In genomic region chr12:82415402-82415801, GRCh38 we compare ENCODE assay signal across 22 cellular contexts. TPM values are rescaled to one million over a fixed set of nuclear protein-coding genes. Genes with fewer than 3 reads are reported as not detected.
A peak's percentile ranks its signal among the peaks of the same experiment; 100 is the strongest.
DNase-seq lines count a peak whose midpoint lies in the region; ATAC-seq, FAIRE-seq and TF ChIP-seq lines count a peak whose summit lies in the region.
"Had no signal": no experiment of that assay in that cellular context is flagged by ENCODE, and none has a peak within 500 bp of the region (broad histone marks: within the 10 kb centered on the region; RNA-seq: fewer than 3 reads in every experiment).

No MANE protein-coding gene starts in this region.

- no peaks in the 10 kb centered on the region for H3K9me2 ChIP-seq in GM23248 (ENCODE audit: insufficient read depth)

- no peak for FAIRE-seq in astrocyte (lab: Jason Lieb, UNC)
- no peak for FAIRE-seq in urothelium cell line (lab: Jason Lieb, UNC)

- peak overlapping the region; percentile 19; the same call in 1 of the 2 replicates for H3K27ac ChIP-seq in GM23248
- H3K27ac ChIP-seq in astrocyte (ENCODE audit: low read depth, low read length): peak overlapping the region; percentile 53
- H3K27ac ChIP-seq: cardiac muscle cell, gastroesophageal sphincter had no signal

- H3K9ac ChIP-seq in GM23248: no peak overlapping the region
- H3K9ac ChIP-seq in astrocyte (ENCODE audit: low read length): no peak overlapping the region

- no peak overlapping the region for H3K4me2 ChIP-seq in GM23248 (ENCODE audit: unreplicated experiment)
- H3K4me2 ChIP-seq in astrocyte (ENCODE audit: low read length): peak overlapping the region; percentile 34

- H3K79me2 ChIP-seq in GM23248 (ENCODE audit: insufficient read depth) (no peaks in the 10 kb centered on the region), astrocyte (ENCODE audit: insufficient read depth, low read length) (no peaks in the 10 kb centered on the region)

- no peak overlapping the region for H3K4me3 Mint-ChIP-seq in astrocyte (ENCODE audit: unreplicated experiment)
- H3K4me3 Mint-ChIP-seq: activated T-helper 17 cell treated with anti-CD3 and anti-CD28 coated beads, Interleukin-2, amount 50 U/mL, for 72 hours; B cell; T-cell had no signal

- H3K36me3 Mint-ChIP-seq in astrocyte (ENCODE audit: low read depth, unreplicated experiment): no peaks in the 10 kb centered on the region

- no peaks in the 10 kb centered on the region for H3K9me3 Mint-ChIP-seq in astrocyte (ENCODE audit: unreplicated experiment)

- in situ Hi-C loops in GM23248 (cut with MboI) (no loop called here), GM13976 (cut with MboI; ENCODE audit: low sequenced_read_pairs, unreplicated experiment) (no loop called here)

- H3K27me3 ChIP-seq in GM23248 (replicated peaks; ENCODE audit: insufficient read depth) (no peaks in the 10 kb centered on the region), astrocyte (ENCODE audit: insufficient read depth, low read length) (no peaks in the 10 kb centered on the region)
- H3K27me3 ChIP-seq: cardiac muscle cell, gastroesophageal sphincter, MG63 had no signal

- H3K36me3 ChIP-seq in GM23248 (ENCODE audit: low read depth) (no peaks in the 10 kb centered on the region), astrocyte (ENCODE audit: insufficient read depth, low read length) (no peaks in the 10 kb centered on the region)
- H3K36me3 ChIP-seq: cardiac muscle cell, gastroesophageal sphincter, MG63 had no signal

- H2AFZ ChIP-seq in GM23248 (no peak overlapping the region), astrocyte (ENCODE audit: low read depth, low read length) (no peak overlapping the region)

- H3K9me3 ChIP-seq in GM23248 (ENCODE audit: low read depth): no peaks in the 10 kb centered on the region
- no peaks in the 10 kb centered on the region for H3K9me3 ChIP-seq in astrocyte (ENCODE audit: insufficient read depth, low read depth, low read length)
- H3K9me3 ChIP-seq: gastroesophageal sphincter, MG63 had no signal

- H3K27me3 Mint-ChIP-seq in astrocyte (ENCODE audit: low read depth, unreplicated experiment): no peaks in the 10 kb centered on the region
- H3K27me3 Mint-ChIP-seq: activated T-helper 17 cell treated with anti-CD3 and anti-CD28 coated beads, Interleukin-2, amount 50 U/mL, for 72 hours; B cell; T-cell had no signal

- peaks cover 7% of the 10 kb centered on the region; the same call in 1 of the 2 replicates for H3K4me1 ChIP-seq in GM23248 (ENCODE audit: insufficient read depth)
- peaks cover 2% of the 10 kb centered on the region for H3K4me1 ChIP-seq in astrocyte (ENCODE audit: insufficient read depth, low read length)
- H3K4me1 ChIP-seq: gastroesophageal sphincter had no signal

- peaks cover 11% of the 10 kb centered on the region for H3K4me1 Mint-ChIP-seq in astrocyte (ENCODE audit: low read depth, unreplicated experiment)
- H3K4me1 Mint-ChIP-seq: activated T-helper 17 cell treated with anti-CD3 and anti-CD28 coated beads, Interleukin-2, amount 50 U/mL, for 72 hours; B cell; T-cell had no signal

- peak overlapping the region; percentile 87 for H3K27ac Mint-ChIP-seq in astrocyte (ENCODE audit: unreplicated experiment)
- H3K27ac Mint-ChIP-seq: activated T-helper 17 cell treated with anti-CD3 and anti-CD28 coated beads, Interleukin-2, amount 50 U/mL, for 72 hours; B cell; T-cell had no signal

- TF ChIP-seq CTCF in astrocyte (IDR thresholded peaks at IDR 0.05; ENCODE audit: insufficient read depth, low read depth, low read length): no peak
- no peak for TF ChIP-seq CTCF in GM13976 (IDR thresholded peaks at IDR 0.05; ENCODE audit: borderline replicate concordance, control extremely low read depth, extremely low read depth, insufficient read depth, missing control alignments)

- DNase-seq in GM23248 (peak; percentile 46), astrocyte (ENCODE audit: low read depth) (peak; percentile 83), hepatic stellate cell (ENCODE audit: low spot score) (peak; percentile 0), renal cortical epithelial cell (ENCODE audit: low read depth) (peak; percentile 90), urothelium cell line (ENCODE audit: low spot score) (no peak), NCI-H1694 (lab: John Stamatoyannopoulos, UW) (no peak), GM13976 (ENCODE audit: low spot score) (no peak)
- DNase-seq: activated CD4-positive, alpha-beta T cell treated with anti-CD3 and anti-CD28 coated beads for 4 hours; dermis blood vessel endothelial cell; DND-41; MG63; NCI-H1417 treated with DMSO at 0.1 percent for 48 hours; NCI-H526 treated with DMSO at 0.1 percent for 48 hours; SHP77; stimulated activated CD4-positive, alpha-beta T cell treated with anti-CD3 and anti-CD28 coated beads, Interleukin-12 subunit alpha, Interleukin-12 subunit beta, amount 100 ng/mL, for 4 hours; T-cell had no signal

- no peak for ATAC-seq in HG02759 (IDR thresholded peaks at IDR 0.05; ENCODE audit: unreplicated experiment)
- ATAC-seq: activated T-helper 17 cell treated with anti-CD3 and anti-CD28 coated beads, Interleukin-2, amount 50 U/mL, for 72 hours; gastroesophageal sphincter; left lobe of liver; T-cell had no signal

- no peak overlapping the region for H3K4me3 ChIP-seq in GM23248
- H3K4me3 ChIP-seq in astrocyte (ENCODE audit: insufficient read depth, low read depth, low read length): no peak overlapping the region
- H3K4me3 ChIP-seq: cardiac muscle cell, gastroesophageal sphincter, MG63 had no signal

- 67 to 78% methylated on average over 3 of the region's 3 CpGs for WGBS in GM23248 (ENCODE audit: low coverage in 1 of 2, low lambda C conversion rate in 2 of 2, missing lambda C conversion rate in 2 of 2), 2 experiments

- H4K20me1 ChIP-seq in GM23248 (ENCODE audit: insufficient read depth): no peaks in the 10 kb centered on the region
- no peaks in the 10 kb centered on the region for H4K20me1 ChIP-seq in astrocyte (ENCODE audit: insufficient read depth, low read length)

- H3F3A ChIP-seq in GM23248 (ENCODE audit: insufficient read depth): no peaks in the 10 kb centered on the region

RNA-seq across cellular contexts. Expression of gene METTL25, which starts 57.1 kb away (rescaled TPM):
- 6.9 and 27.1 TPM in 2 replicates for total RNA-seq in GM23248 (2014; rRNA removed; shearing (Covaris generic))
- 5.6 and 7.2 TPM in 2 replicates for polyA plus RNA-seq in GM23248 (2016; fragmentation: Nextera tagmentation; extraction: Ambion mirVana)
- total RNA-seq in astrocyte: 6.8 and 9.4 TPM in 2 replicates
- total RNA-seq in renal cortical epithelial cell: 21.6 and 26.0 TPM in 2 replicates

RNA-seq across cellular contexts. Expression of gene CCDC59, which starts 57.2 kb away (rescaled TPM):
- total RNA-seq in GM23248 (2014; rRNA removed; shearing (Covaris generic)): 49.9 and 81.2 TPM in 2 replicates
- 57.4 and 59.5 TPM in 2 replicates for polyA plus RNA-seq in GM23248 (2016; fragmentation: Nextera tagmentation; extraction: Ambion mirVana)
- 43.7 and 46.0 TPM in 2 replicates for total RNA-seq in astrocyte
- 61.4 and 82.3 TPM in 2 replicates for total RNA-seq in renal cortical epithelial cell

Comparison
In these comparisons a context has a peak if more than half of its experiments do, and no peak if none do; other contexts are left out.
1. DNase-seq: peak in GM23248 (single experiment), astrocyte (single experiment), hepatic stellate cell (single experiment) and renal cortical epithelial cell (single experiment); none in urothelium cell line (single experiment), NCI-H1694 (single experiment) and GM13976 (single experiment).